ENCODE assay signal across 11 cellular contexts in genomic region chr10:4083509-4084003, GRCh38.
DNase-seq lines count a peak whose midpoint lies in the region; ATAC-seq, FAIRE-seq and TF ChIP-seq lines count a peak whose summit lies in the region.
"Had no signal": no experiment of that assay in that cellular context is flagged by ENCODE, and none has a peak within 500 bp of the region (broad histone marks: within the 10 kb centered on the region; RNA-seq: fewer than 3 reads in every experiment).

No MANE protein-coding gene starts in this region.

- peak overlapping the region; percentile 24 for H2AFZ ChIP-seq in endothelial cell of umbilical vein (ENCODE audit: low read depth, low read length)

- no TSS peak for BruUV-seq in endothelial cell of umbilical vein (replicated peaks; lab: Mats Ljungman, UMichigan)

- H3K27ac ChIP-seq in endothelial cell of umbilical vein (ENCODE audit: insufficient read depth, low read depth, low read length) (no peak overlapping the region), vagina (peak overlapping the region; percentile 15)
- H3K27ac ChIP-seq: 22Rv1 had no signal

- H3K9me3 ChIP-seq in endothelial cell of umbilical vein (replicated peaks; ENCODE audit: control insufficient read depth, insufficient read depth, low read length) = no peaks in the 10 kb centered on the region
- no peaks in the 10 kb centered on the region for H3K9me3 ChIP-seq in vagina

- dilution Hi-C loops in endothelial cell of umbilical vein (cut with MboI; ENCODE audit: extremely low pct_ligation_motif_present, low sequenced_read_pairs) = no loop called here

- H3K9ac ChIP-seq in endothelial cell of umbilical vein (replicated peaks; ENCODE audit: extremely low read depth, insufficient read depth, low read length) = no peak overlapping the region

- no peaks in the 10 kb centered on the region for H4K20me1 ChIP-seq in endothelial cell of umbilical vein (replicated peaks; ENCODE audit: control insufficient read depth, extremely low read depth, insufficient read depth, low read length)

- H3K4me1 ChIP-seq in endothelial cell of umbilical vein (ENCODE audit: control insufficient read depth, extremely low read depth, insufficient read depth, low read length) (peaks cover 20% of the 10 kb centered on the region), vagina (peaks cover 13% of the 10 kb centered on the region)

- POLR2A ChIA-PET in endothelial cell of umbilical vein (lab: Charles Lee) = no interaction called here

- H3K79me2 ChIP-seq in endothelial cell of umbilical vein (ENCODE audit: control insufficient read depth, insufficient read depth, low read length) = no peaks in the 10 kb centered on the region

- DNase-seq in NCI-H2029 treated with DMSO at 0.1 percent for 48 hours (lab: John Stamatoyannopoulos, UW) (peak; percentile 4), NCI-H2029 (lab: John Stamatoyannopoulos, UW) (no peak), endothelial cell of umbilical vein (ENCODE audit: low read depth, low spot score) (peak; percentile 36), lung microvascular endothelial cell (ENCODE audit: low read depth in 2 of 2) (peak; percentile 37 to 56), vagina (ENCODE audit: extremely low spot score in 2 of 2) (no peak), DMS79 treated with DMSO at 0.1 percent for 48 hours (lab: John Stamatoyannopoulos, UW) (no peak)
- DNase-seq: HCEC 1CT had no signal

- H3K36me3 ChIP-seq in endothelial cell of umbilical vein (ENCODE audit: control insufficient read depth in 2 of 2, extremely low read depth in 1 of 2, insufficient read depth in 2 of 2, low read length in 2 of 2) (no peaks in the 10 kb centered on the region), vagina (no peaks in the 10 kb centered on the region)

- intact Hi-C loops in endothelial cell of umbilical vein (cut with micrococcal nuclease) (no loop called here), vagina (cut with DNase I) (no loop called here)

- FAIRE-seq in endothelial cell of umbilical vein (lab: Jason Lieb, UNC) = no peak
- FAIRE-seq: TTC549 had no signal

- no peak for TF ChIP-seq POLR2A in endothelial cell of umbilical vein (IDR thresholded peaks at IDR 0.05; ENCODE audit: low read depth, low read length)
- TF ChIP-seq POLR2A in vagina (IDR thresholded peaks at IDR 0.05) = no peak

- H3K4me3 ChIP-seq in endothelial cell of umbilical vein (replicated peaks in 1 of 3; ENCODE audit: insufficient read depth in 1 of 3, low read depth in 1 of 3, low read length in 3 of 3) (no peak overlapping the region), vagina (no peak overlapping the region)

- no peak overlapping the region for H3K4me2 ChIP-seq in endothelial cell of umbilical vein (ENCODE audit: insufficient read depth, low read length)

- H3K9me1 ChIP-seq in endothelial cell of umbilical vein (replicated peaks; ENCODE audit: control insufficient read depth, extremely low read depth, insufficient read depth, low read length) = no peaks in the 10 kb centered on the region

- H3K27me3 ChIP-seq in endothelial cell of umbilical vein (ENCODE audit: control insufficient read depth in 2 of 2, insufficient read depth in 2 of 2, low read length in 2 of 2) (no peaks in the 10 kb centered on the region), vagina (no peaks in the 10 kb centered on the region)

- CTCF ChIA-PET in endothelial cell of umbilical vein (lab: Charles Lee) = interaction anchor here (0.7 to 2.2 kb wide), 6 partner anchors 8 to 59 kb away, joined by 3 to 7 read pairs (median 3); no protein-coding TSS in a partner anchor

- ATAC-seq in GM21723 (IDR thresholded peaks at IDR 0.05; ENCODE audit: unreplicated experiment) (no peak), HG03159 (IDR thresholded peaks at IDR 0.05; ENCODE audit: unreplicated experiment) (no peak)

- no peak for TF ChIP-seq CTCF in endothelial cell of umbilical vein (IDR thresholded peaks at IDR 0.05; ENCODE audit: extremely low read depth in 1 of 2, insufficient read depth in 1 of 2, low read depth in 1 of 2, low read length in 2 of 2)
- no peak for TF ChIP-seq CTCF in vagina (IDR thresholded peaks at IDR 0.05)

TF ChIP-seq in endothelial cell of umbilical vein, 7 proteins besides CTCF, POLR2A, EP300 and RAD21:
- TF ChIP-seq JUN (IDR thresholded peaks at IDR 0.05; ENCODE audit: borderline replicate concordance, insufficient read depth, insufficient read length, low read depth) (no peak), EZH2 (IDR thresholded peaks at IDR 0.05; ENCODE audit: borderline replicate concordance, low read depth, low read length, severe bottlenecking) (no peak), POLR2AphosphoS5 (IDR thresholded peaks at IDR 0.05; ENCODE audit: insufficient read depth, low read depth, low read length) (no peak), MYC (IDR thresholded peaks at IDR 0.05; ENCODE audit: low read depth, low read length) (no peak), FOS (IDR thresholded peaks at IDR 0.05; ENCODE audit: borderline replicate concordance, insufficient read depth, low read length) (no peak), GATA2 (IDR thresholded peaks at IDR 0.05; ENCODE audit: insufficient read depth, insufficient read length, low read depth, low read length) (no peak), MAX (IDR thresholded peaks at IDR 0.05; ENCODE audit: insufficient read depth, insufficient read length) (no peak)
TF ChIP-seq in endothelial cell of umbilical vein: peak in this region for 0.

Comparison
In these comparisons a context has a peak if more than half of its experiments do, and no peak if none do; other contexts are left out.
1. DNase-seq: peak in NCI-H2029 treated with DMSO at 0.1 percent for 48 hours (single experiment), endothelial cell of umbilical vein (single experiment) and lung microvascular endothelial cell (2 of 2); none in NCI-H2029 (single experiment), vagina (0 of 2) and DMS79 treated with DMSO at 0.1 percent for 48 hours (single experiment).